18 cellular contexts compared by ENCODE assay signal in the genomic region with DNA sequence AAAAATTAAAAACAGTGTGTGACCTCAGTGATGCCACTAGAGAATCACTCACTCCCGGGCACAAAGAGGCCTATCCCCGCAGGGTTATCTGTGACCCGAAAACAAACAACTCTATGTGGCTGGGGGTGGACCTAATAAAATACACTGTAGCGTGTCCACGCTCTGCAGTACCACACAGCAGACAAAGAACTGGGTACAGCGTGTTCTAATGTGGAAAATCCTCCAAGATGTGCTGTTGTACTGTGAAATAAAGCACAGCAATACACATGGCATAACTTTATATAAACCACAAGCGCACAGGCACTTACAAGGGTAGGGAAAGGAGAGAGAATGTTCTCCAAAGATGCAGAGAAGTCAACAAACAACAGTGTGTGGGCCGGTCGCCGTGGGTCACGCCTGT. TPM values are rescaled to one million over a fixed set of nuclear protein-coding genes. Genes with fewer than 3 reads are reported as not detected.
DNase-seq lines count a peak whose midpoint lies in the region; ATAC-seq and TF ChIP-seq lines count a peak whose summit lies in the region.
"Had no signal": no experiment of that assay in that cellular context is flagged by ENCODE, and none has a peak within 500 bp of the region (broad histone marks: within the 10 kb centered on the region; RNA-seq: fewer than 3 reads in every experiment).

No MANE protein-coding gene starts in this region.

- TF ChIP-seq CTCF in CD4-positive, alpha-beta T cell (IDR thresholded peaks at IDR 0.05): no peak
- TF ChIP-seq CTCF in Calu3 (IDR thresholded peaks at IDR 0.05; ENCODE audit: unreplicated experiment) (no peak), epithelial cell of proximal tubule (conservative IDR thresholded peaks at IDR 0.05; ENCODE audit: low read depth, low read length) (peak; percentile 17), neural crest cell (conservative IDR thresholded peaks at IDR 0.05) (no peak)

- DNase-seq in CD4-positive, alpha-beta T cell: no peak
- DNase-seq in Calu3 (no peak), epithelial cell of proximal tubule (ENCODE audit: low read depth) (no peak), neural crest cell (ENCODE audit: low read depth, low spot score) (no peak), erythroblast (lab: John Stamatoyannopoulos, UW) (no peak), SHP77 treated with DMSO at 0.1 percent for 48 hours (lab: John Stamatoyannopoulos, UW) (no peak)
- DNase-seq: BE2C, COR-L47, DMS79 treated with DMSO at 0.1 percent for 48 hours, HCEC 1CT, IMR-90, NCI-H1436, NCI-H2081, NCI-H524, Peyer's patch, Right ventricle myocardium superior had no signal

- no peak for TF ChIP-seq POLR2A in erythroblast (IDR thresholded peaks at IDR 0.05; ENCODE audit: low read length)

- H3K27me3 Mint-ChIP-seq in CD4-positive, alpha-beta T cell: no peaks in the 10 kb centered on the region
- no peaks in the 10 kb centered on the region for H3K27me3 Mint-ChIP-seq in Calu3 (ENCODE audit: unreplicated experiment)
- H3K27me3 Mint-ChIP-seq in neural crest cell (ENCODE audit: low read depth): no peaks in the 10 kb centered on the region

- H3K27ac ChIP-seq in CD4-positive, alpha-beta T cell (ENCODE audit: low read depth, low read length): no peak overlapping the region
- H3K27ac ChIP-seq: Peyer's patch had no signal

- POLR2A ChIA-PET in CD4-positive, alpha-beta T cell (lab: Charles Lee): interaction anchor here (0.9 to 1.0 kb wide), 2 partner anchors 22 to 64 kb away, joined by 3 read pairs; no protein-coding TSS in a partner anchor

- H3K4me1 Mint-ChIP-seq in CD4-positive, alpha-beta T cell (ENCODE audit: low read depth): peaks cover 56% of the 10 kb centered on the region
- peaks cover 49% of the 10 kb centered on the region for H3K4me1 Mint-ChIP-seq in Calu3 (ENCODE audit: low read depth, unreplicated experiment)
- peaks cover 6% of the 10 kb centered on the region for H3K4me1 Mint-ChIP-seq in neural crest cell

- no TSS peak for BruUV-seq in Calu3 (replicated peaks; lab: Mats Ljungman, UMichigan)

- H3K4me3 ChIP-seq in epithelial cell of proximal tubule (ENCODE audit: low read depth, low read length): no peak overlapping the region
- H3K4me3 ChIP-seq: Peyer's patch had no signal

- H3K4me3 Mint-ChIP-seq in CD4-positive, alpha-beta T cell: no peak overlapping the region
- H3K4me3 Mint-ChIP-seq in Calu3 (ENCODE audit: low read depth, unreplicated experiment) (no peak overlapping the region), neural crest cell (no peak overlapping the region)

- peak overlapping the region; percentile 56 for H3K27ac Mint-ChIP-seq in CD4-positive, alpha-beta T cell
- H3K27ac Mint-ChIP-seq in Calu3 (ENCODE audit: unreplicated experiment) (peak overlapping the region; percentile 71), neural crest cell (ENCODE audit: unreplicated experiment) (peak overlapping the region; percentile 27)

- H3K36me3 Mint-ChIP-seq in CD4-positive, alpha-beta T cell (ENCODE audit: low read depth): peaks cover 30% of the 10 kb centered on the region
- peaks cover 29% of the 10 kb centered on the region for H3K36me3 Mint-ChIP-seq in Calu3 (ENCODE audit: insufficient read depth, unreplicated experiment)
- no peaks in the 10 kb centered on the region for H3K36me3 Mint-ChIP-seq in neural crest cell (ENCODE audit: low read depth)

- no peaks in the 10 kb centered on the region for H3K27me3 ChIP-seq in CD4-positive, alpha-beta T cell (ENCODE audit: control insufficient read depth, insufficient read depth, low read length)
- H3K27me3 ChIP-seq: BE2C, Peyer's patch had no signal

- H3K9me3 Mint-ChIP-seq in CD4-positive, alpha-beta T cell: no peaks in the 10 kb centered on the region
- H3K9me3 Mint-ChIP-seq in Calu3 (ENCODE audit: low read depth, unreplicated experiment) (no peaks in the 10 kb centered on the region), neural crest cell (no peaks in the 10 kb centered on the region)

- CTCF ChIA-PET in CD4-positive, alpha-beta T cell (lab: Charles Lee): no interaction called here
- CTCF ChIA-PET in Calu3 (lab: Charles Lee): no interaction called here

- ATAC-seq in CD4-positive, alpha-beta T cell (ENCODE audit: poor library complexity): no peak
- no peak for ATAC-seq in GM21515 (IDR thresholded peaks at IDR 0.05; ENCODE audit: unreplicated experiment)

- intact Hi-C loops in CD4-positive, alpha-beta T cell (cut with DNase I, micrococcal nuclease): no loop called here
- intact Hi-C loops in Calu3 (cut with micrococcal nuclease; ENCODE audit: unreplicated experiment): no loop called here

- no peaks in the 10 kb centered on the region for H3K9me3 ChIP-seq in CD4-positive, alpha-beta T cell (ENCODE audit: control insufficient read depth, low read length)
- H3K9me3 ChIP-seq: BE2C, Peyer's patch had no signal

RNA-seq across cellular contexts. Expression of a gene that starts 8.1 kb away (rescaled TPM):
- not detected for total RNA-seq in CD4-positive, alpha-beta T cell
- total RNA-seq in Calu3 (2022) (0.19 and 0.64 TPM in 2 replicates), epithelial cell of proximal tubule (not detected in 2 replicates), neural crest cell (0.16 TPM in 1 of 2 replicates, not detected in the other)
- total RNA-seq: IMR-90, LHCN-M2, Right ventricle myocardium superior had no signal

RNA-seq across cellular contexts. Expression of a gene that starts 18.4 kb away (rescaled TPM):
- 10 to 100 TPM; 34.7 to 35.3 TPM for total RNA-seq in CD4-positive, alpha-beta T cell
- total RNA-seq in Calu3 (2022): 12.9 and 13.0 TPM in 2 replicates
- 17.1 and 19.6 TPM in 2 replicates for total RNA-seq in epithelial cell of proximal tubule
- 12.3 and 15.7 TPM in 2 replicates for total RNA-seq in neural crest cell

RNA-seq across cellular contexts. Expression of a gene that starts 24.4 kb away (rescaled TPM):
- not detected for total RNA-seq in CD4-positive, alpha-beta T cell
- total RNA-seq in Calu3 (2022) (not detected in 2 replicates), epithelial cell of proximal tubule (not detected in 2 replicates), neural crest cell (not detected in 2 replicates)
- total RNA-seq: IMR-90, LHCN-M2, Peyer's patch, Right ventricle myocardium superior had no signal

RNA-seq across cellular contexts. Expression of a gene that starts 24.6 kb away (rescaled TPM):
- 10 to 100 TPM; 54.5 to 55.6 TPM for total RNA-seq in CD4-positive, alpha-beta T cell
- total RNA-seq in Calu3 (2022): 278 and 305 TPM in 2 replicates
- 252 and 266 TPM in 2 replicates for total RNA-seq in epithelial cell of proximal tubule
- 73.0 and 80.5 TPM in 2 replicates for total RNA-seq in neural crest cell

RNA-seq across cellular contexts. Expression of a gene that starts 33.3 kb away (rescaled TPM):
- total RNA-seq in CD4-positive, alpha-beta T cell: under 1 TPM; 0.20 to 0.60 TPM
- total RNA-seq in Calu3 (2022): 14.3 and 20.2 TPM in 2 replicates
- total RNA-seq in epithelial cell of proximal tubule: 9.2 and 12.9 TPM in 2 replicates
- 2.3 and 2.7 TPM in 2 replicates for total RNA-seq in neural crest cell
- total RNA-seq: Right ventricle myocardium superior had no signal
